17 cellular contexts compared by ENCODE assay signal in genomic region chr4:101122019-101122418, GRCh38.
"Had no signal": no experiment of that assay in that cellular context is flagged by ENCODE, and none has a peak within 500 bp of the region (broad histone marks: within the 10 kb centered on the region; RNA-seq: fewer than 3 reads in every experiment).

No MANE protein-coding gene starts in this region.

- H3K36me3 ChIP-seq: cardiac muscle cell, spleen, tibial artery had no signal

- H3K27ac ChIP-seq: cardiac muscle cell, spleen, tibial artery had no signal

- H3K4me3 ChIP-seq: cardiac muscle cell, dorsolateral prefrontal cortex, lung, spleen, tibial artery had no signal

- H3K9me3 ChIP-seq: spleen, tibial artery had no signal

- H3K27me3 ChIP-seq: cardiac muscle cell, dorsolateral prefrontal cortex, spleen, tibial artery had no signal

- DNase-seq: activated CD4-positive, alpha-beta T cell treated with anti-CD3 and anti-CD28 coated beads, Interleukin-2, amount 10 ng/mL, durations not matched to agents 24 days and 14 days; activated CD4-positive, CD25-positive, alpha-beta regulatory T cell; activated CD8-positive, alpha-beta memory T cell treated with anti-CD3 and anti-CD28 coated beads, Interleukin-2, amount 50 U/mL, for 4 hours; activated gamma-delta T cell treated with Interleukin-2 at 50 U/mL for 16 hours; activated T-cell treated with anti-CD3 and anti-CD28 coated beads, Interleukin-2, amount 50 U/mL, for 48 hours; dorsolateral prefrontal cortex; midbrain; nephron progenitor cell; retina; spleen; stimulated activated CD4-positive, alpha-beta T cell treated with anti-CD3 and anti-CD28 coated beads, Interleukin-4, amount 100 ng/mL, for 4 hours; stimulated activated naive CD4-positive, alpha-beta T cell; T-cell; T-helper 9 cell; tibial artery had no signal
